1 cellular context compared by ENCODE assay signal in the genomic region with DNA sequence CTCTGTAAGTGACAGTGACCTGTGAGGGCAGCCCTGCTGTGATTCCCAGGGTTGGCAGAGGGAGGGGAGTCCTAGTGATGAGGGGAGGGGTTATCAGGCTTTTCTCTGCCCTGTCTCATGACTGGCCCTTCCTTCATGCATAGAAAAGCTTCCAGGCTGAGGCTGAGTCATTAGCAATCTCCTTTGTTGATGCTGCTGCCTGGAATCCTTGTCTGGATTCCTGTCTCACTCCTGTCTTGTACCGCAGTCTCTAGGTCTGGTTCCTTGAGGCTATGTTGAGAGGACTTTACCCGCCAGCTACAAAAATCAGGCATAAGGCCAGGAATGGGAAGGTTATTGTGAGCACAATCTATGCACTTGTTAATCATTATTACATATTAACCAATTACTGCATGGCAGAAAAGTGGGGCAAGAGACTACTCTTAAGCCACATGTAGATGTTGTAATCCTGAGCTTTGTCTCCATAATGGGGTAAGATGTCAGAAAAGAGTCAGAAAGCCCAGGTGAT.
TF ChIP-seq lines count a peak whose summit lies in the region.

No MANE protein-coding gene starts in this region.

TF ChIP-seq in GM23338, 12 proteins besides CTCF, POLR2A, EP300 and RAD21 (continued from another document):
- TF ChIP-seq ZNF114 (CRISPR knock-in tag; IDR thresholded peaks at IDR 0.05) (no peak), STAT1 (IDR thresholded peaks at IDR 0.05; ENCODE audit: unreplicated experiment) (no peak), POLR2AphosphoS5 (IDR thresholded peaks at IDR 0.05; ENCODE audit: low read depth) (no peak), NANOG (IDR thresholded peaks at IDR 0.05; ENCODE audit: borderline replicate concordance) (no peak), CREB1 (CRISPR knock-in tag; IDR thresholded peaks at IDR 0.05; ENCODE audit: low read depth) (no peak), ZNF331 (CRISPR knock-in tag; IDR thresholded peaks at IDR 0.05; ENCODE audit: low read depth) (no peak), EZH2 (IDR thresholded peaks at IDR 0.05; ENCODE audit: low read depth, unreplicated experiment) (no peak), ETS1 (IDR thresholded peaks at IDR 0.05) (no peak), EZH2phosphoT487 (IDR thresholded peaks at IDR 0.05; ENCODE audit: unreplicated experiment) (no peak)
